15 cellular contexts compared by ENCODE assay signal in genomic region chr10:79542619-79543018, GRCh38. TPM values are rescaled to one million over a fixed set of nuclear protein-coding genes. Genes with fewer than 3 reads are reported as not detected.
"Had no signal": no experiment of that assay in that cellular context is flagged by ENCODE, and none has a peak within 500 bp of the region (broad histone marks: within the 10 kb centered on the region; RNA-seq: fewer than 3 reads in every experiment).

No MANE protein-coding gene starts in this region.

- DNase-seq: activated CD4-positive, alpha-beta T cell treated with anti-CD3 and anti-CD28 coated beads, Interleukin-2, amount 50 U/mL, for 1 hour; activated naive CD4-positive, alpha-beta T cell treated with Interleukin-2 at 50 U/mL for 16 hours; activated naive CD8-positive, alpha-beta T cell treated with anti-CD3 and anti-CD28 coated beads, Interleukin-2, amount 50 U/mL, for 24 hours; aorta; dermis blood vessel endothelial cell; effector memory CD8-positive, alpha-beta T cell; foreskin keratinocyte; kidney glomerular epithelial cell; mesendoderm; nucleus accumbens; stimulated activated CD4-positive, alpha-beta T cell treated with anti-CD3 and anti-CD28 coated beads, Interleukin-15, amount 100 ng/mL, for 24 hours; stimulated activated CD4-positive, alpha-beta T cell treated with anti-CD3 and anti-CD28 coated beads, Interleukin-4, amount 100 ng/mL, for 1 hour; stimulated activated naive CD4-positive, alpha-beta T cell had no signal

- ATAC-seq: activated CD4-positive, CD25-positive, alpha-beta regulatory T cell treated with anti-CD3 and anti-CD28 coated beads, Interleukin-2, amount 50 U/mL, for 24 hours; activated naive CD8-positive, alpha-beta T cell treated with anti-CD3 and anti-CD28 coated beads, Interleukin-2, amount 50 U/mL, for 24 hours; effector memory CD8-positive, alpha-beta T cell; foreskin keratinocyte; natural killer cell treated with Interleukin-12 subunit alpha and Interleukin-12 subunit beta and Interleukin-15 and Interleukin-18, amount 100 ng/mL, for 72 hours had no signal

RNA-seq across cellular contexts. Expression of gene SFTPA2, which starts 17.6 kb away (rescaled TPM):
- polyA plus RNA-seq: foreskin keratinocyte had no signal
